In the genomic region with DNA sequence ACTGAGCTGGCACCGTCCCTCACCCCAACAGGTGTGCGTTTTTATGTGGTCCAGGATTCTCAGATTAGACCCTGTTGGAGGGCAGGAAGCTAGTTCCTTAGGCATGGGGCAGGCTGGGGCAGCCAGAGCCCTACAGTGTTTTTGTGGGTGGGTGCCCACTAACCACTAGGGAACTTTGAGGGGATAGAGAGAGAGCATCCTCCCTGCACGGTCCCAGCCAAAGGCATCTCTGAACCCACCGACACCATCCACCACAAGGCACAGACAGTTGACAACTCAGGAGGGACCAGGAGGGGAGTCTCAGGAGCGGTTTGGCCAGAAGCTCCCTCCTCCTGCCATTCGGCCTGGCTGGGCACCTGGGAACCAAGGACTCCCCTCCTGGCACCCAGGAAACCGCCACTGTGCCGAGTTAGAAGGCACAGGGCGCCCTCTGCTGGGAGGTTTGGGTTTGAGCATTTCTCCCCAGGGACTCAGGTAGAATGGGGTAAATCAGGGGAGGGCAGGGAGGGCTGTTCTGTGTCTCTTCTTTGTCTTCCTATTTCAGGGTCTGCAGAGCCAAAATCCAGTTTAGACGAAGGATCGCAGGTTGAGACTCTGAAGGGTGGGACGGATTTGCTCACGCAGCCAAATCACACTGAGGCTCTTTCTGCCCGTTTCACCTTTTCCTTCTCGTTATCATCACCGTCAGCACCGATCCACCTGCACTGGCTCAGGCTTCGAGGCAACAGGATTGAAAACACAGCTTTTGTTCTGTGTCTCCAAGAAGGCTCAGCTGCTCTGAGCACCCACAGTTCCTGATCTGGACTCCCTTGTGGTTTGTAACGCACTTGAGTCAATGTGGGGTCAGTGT, we compare ENCODE assay signal across 8 cellular contexts.
DNase-seq lines count a peak whose midpoint lies in the region; ATAC-seq and FAIRE-seq lines count a peak whose summit lies in the region.

No MANE protein-coding gene starts in this region.

- no peak for ATAC-seq in GM19324 (IDR thresholded peaks at IDR 0.05; ENCODE audit: low FRiP score, unreplicated experiment)
- ATAC-seq in HG02610 (IDR thresholded peaks at IDR 0.05; ENCODE audit: unreplicated experiment): no peak

- DNase-seq in COR-L47 (lab: John Stamatoyannopoulos, UW): peak; percentile 35
- DNase-seq in HTR-8/SVneo (ENCODE audit: insufficient read length, low spot score): peak; percentile 72
- DNase-seq in SW480 (ENCODE audit: low spot score): peak; percentile 35
- peak; percentile 30 for DNase-seq in amniotic epithelial cell (ENCODE audit: low read depth)
- DNase-seq in inferior parietal cortex (ENCODE audit: extremely low spot score): peak; percentile 58
- peak; percentile 26 to 61 (median 32) for DNase-seq in stimulated activated CD4-positive, alpha-beta T cell treated with anti-CD3 and anti-CD28 coated beads, TNF-alpha, amount 100 ng/mL, for 24 hours (ENCODE audit: low read depth in 3 of 3)

- no peak for FAIRE-seq in HTR-8/SVneo (lab: Jason Lieb, UNC)
